In genomic region chr5:52786937-52787599, GRCh38 we compare ENCODE assay signal across 8 cellular contexts. TPM values are rescaled to one million over a fixed set of nuclear protein-coding genes. Genes with fewer than 3 reads are reported as not detected.
DNase-seq lines count a peak whose midpoint lies in the region; ATAC-seq, FAIRE-seq and TF ChIP-seq lines count a peak whose summit lies in the region.

No MANE protein-coding gene starts in this region.

- H4K91ac ChIP-seq in H1 (replicated peaks; ENCODE audit: insufficient read length, low read length) = no peak overlapping the region

- no peak overlapping the region for H4K8ac ChIP-seq in H1 (ENCODE audit: extremely low read depth, insufficient read depth, low read length)

- H3K23ac ChIP-seq in H1 (ENCODE audit: insufficient read length) = no peak overlapping the region

- intact Hi-C loops in naive thymus-derived CD4-positive, alpha-beta T cell (cut with micrococcal nuclease) = loop anchor here (1.0 to 5.0 kb wide), 13 partner anchors 9 to 309 kb away; no protein-coding TSS in a partner anchor

- H2BK12ac ChIP-seq in H1 (ENCODE audit: low read depth, low read length) = no peak overlapping the region

- H3K36me3 ChIP-seq in H1 (ENCODE audit: control insufficient read depth in 2 of 4, insufficient read depth in 4 of 4, low read length in 3 of 4) = 0 out of 8 replicates have a peak, but pooled peaks cover 0 to 3% (median 0%) of the 10 kb centered on the region in 4 experiments
- H3K36me3 ChIP-seq in naive thymus-derived CD4-positive, alpha-beta T cell (ENCODE audit: control insufficient read depth in 2 of 3, insufficient read depth in 3 of 3, low read length in 3 of 3) = no peaks in the 10 kb centered on the region

- no peak overlapping the region for H2BK15ac ChIP-seq in H1 (ENCODE audit: low read length)

- peak overlapping the region; percentile 70 to 96 (median 80); a peak in 7 of 8 replicates for H3K4me3 ChIP-seq in H1 (ENCODE audit: extremely low read depth in 1 of 4, insufficient read depth in 2 of 4, low read depth in 3 of 4, low read length in 4 of 4)
- peak overlapping the region; percentile 71 for H3K4me3 ChIP-seq in naive thymus-derived CD4-positive, alpha-beta T cell (ENCODE audit: low read length)

- peak overlapping the region; percentile 2 for H3K27ac Mint-ChIP-seq in T-helper 1 cell treated with Interleukin-12 subunit alpha and Interleukin-12 subunit beta and Interleukin-4 antibody, amounts not matched to agents 30 μg/mL and 1 μg/mL, for 36 hours
- H3K27ac Mint-ChIP-seq in naive thymus-derived CD4-positive, alpha-beta T cell = peak overlapping the region; percentile 0 to 82 (median 33)

- no peak overlapping the region for H3K18ac ChIP-seq in H1 (ENCODE audit: extremely low read depth, low read length)

- H3K9ac ChIP-seq in H1 (replicated peaks in 1 of 4; ENCODE audit: extremely low read depth in 1 of 4, low read depth in 3 of 4, low read length in 3 of 4) = no peak overlapping the region

- no peaks in the 10 kb centered on the region for H3K9me3 ChIP-seq in H1 (ENCODE audit: insufficient read depth in 2 of 2, low read depth in 1 of 2, low read length in 1 of 2)
- H3K9me3 ChIP-seq in naive thymus-derived CD4-positive, alpha-beta T cell (ENCODE audit: control insufficient read depth in 2 of 3, low read length in 3 of 3) = no peaks in the 10 kb centered on the region

- peak overlapping the region; percentile 81 to 88 for H3K4me2 ChIP-seq in H1 (ENCODE audit: insufficient read depth in 1 of 2, low read depth in 2 of 2, low read length in 2 of 2)

- H2AK5ac ChIP-seq in H1 (ENCODE audit: low read depth, low read length) = no peak overlapping the region

- H3K27me3 Mint-ChIP-seq in T-helper 1 cell treated with Interleukin-12 subunit alpha and Interleukin-12 subunit beta and Interleukin-4 antibody, amounts not matched to agents 30 μg/mL and 1 μg/mL, for 36 hours (ENCODE audit: low read depth) = peaks cover 29% of the 10 kb centered on the region
- peaks cover 0 to 41% (median 3%) of the 10 kb centered on the region in 5 donors for H3K27me3 Mint-ChIP-seq in naive thymus-derived CD4-positive, alpha-beta T cell

- TF ChIP-seq RAD21 in H1 (IDR thresholded peaks at IDR 0.05 in 1 of 2, conservative IDR thresholded peaks at IDR 0.05 in 1 of 2; ENCODE audit: low read depth in 2 of 2, low read length in 2 of 2) = peak; percentile 75 to 80

- no peak overlapping the region for H3K4ac ChIP-seq in H1 (replicated peaks; ENCODE audit: insufficient read length, low read depth, low read length)

- TF ChIP-seq CTCF in GM10266 (IDR thresholded peaks at IDR 0.05; ENCODE audit: control insufficient read depth, insufficient read depth, low read depth, missing control alignments) = peak; percentile 59
- peak; percentile 31 to 58 (median 53); a peak in 3 of 4 replicates for TF ChIP-seq CTCF in H1 (IDR thresholded peaks at IDR 0.05; ENCODE audit: control extremely low read depth in 1 of 3, insufficient read depth in 1 of 3, low read depth in 1 of 3, low read length in 3 of 3)

- H4K20me1 ChIP-seq in H1 (replicated peaks in 1 of 2; ENCODE audit: control insufficient read depth in 1 of 2, insufficient read depth in 2 of 2, low read length in 2 of 2) = no peaks in the 10 kb centered on the region

- H3K23me2 ChIP-seq in H1 (ENCODE audit: low read depth, low read length) = peaks cover 10% of the 10 kb centered on the region; the same call in 1 of the 2 replicates

- no peaks in the 10 kb centered on the region for H3K79me1 ChIP-seq in H1 (ENCODE audit: low read depth, low read length)

- H3K56ac ChIP-seq in H1 (replicated peaks; ENCODE audit: insufficient read length, low read depth, low read length) = no peak overlapping the region

- H3K27ac ChIP-seq in H1 (ENCODE audit: low read depth, low read length) = no peak overlapping the region
- peak overlapping the region; percentile 67 for H3K27ac ChIP-seq in naive thymus-derived CD4-positive, alpha-beta T cell (ENCODE audit: low read depth, low read length)

- no peak for TF ChIP-seq EP300 in H1 (IDR thresholded peaks at IDR 0.05; ENCODE audit: borderline replicate concordance in 1 of 2, low read depth in 2 of 2, low read length in 2 of 2)

- H3K27me3 ChIP-seq in H1 (replicated peaks in 1 of 4; ENCODE audit: control insufficient read depth in 3 of 4, extremely low read depth in 1 of 4, insufficient read depth in 3 of 4, low read length in 3 of 4) = no peaks in the 10 kb centered on the region
- no peaks in the 10 kb centered on the region for H3K27me3 ChIP-seq in naive thymus-derived CD4-positive, alpha-beta T cell (ENCODE audit: control insufficient read depth in 2 of 2, insufficient read depth in 2 of 2, low read length in 2 of 2)

- no peak overlapping the region for H4K5ac ChIP-seq in H1 (ENCODE audit: insufficient read length, low read depth, low read length)

- no peak overlapping the region for H2AFZ ChIP-seq in H1 (ENCODE audit: low read length)

- POLR2A ChIA-PET in H1 (lab: Charles Lee; ENCODE audit: partially characterized antibody) = interaction anchor here (1.1 to 1.7 kb wide), 2 partner anchors 10 to 13 kb away, joined by 3 to 29 read pairs; no protein-coding TSS in a partner anchor
- POLR2A ChIA-PET in naive thymus-derived CD4-positive, alpha-beta T cell (lab: Charles Lee) = interaction anchor here (0.8 to 1.8 kb wide), 5 partner anchors 8 to 75 kb away, joined by 3 to 7 read pairs (median 4); no protein-coding TSS in a partner anchor

- DNase-seq in GM10266 (ENCODE audit: extremely low spot score) (peak; percentile 39), H1 (ENCODE audit: low read depth in 1 of 2, low spot score in 2 of 2) (no peak), NCI-H1417 (lab: John Stamatoyannopoulos, UW) (no peak), SW 1271 (lab: John Stamatoyannopoulos, UW) (no peak)
- peak in 7 of 9 donors; percentile 33 to 68 (median 54) for DNase-seq in naive thymus-derived CD4-positive, alpha-beta T cell

- no peak overlapping the region for H2BK5ac ChIP-seq in H1 (ENCODE audit: low read depth, low read length)

- peaks cover 9% of the 10 kb centered on the region for H3K36me3 Mint-ChIP-seq in T-helper 1 cell treated with Interleukin-12 subunit alpha and Interleukin-12 subunit beta and Interleukin-4 antibody, amounts not matched to agents 30 μg/mL and 1 μg/mL, for 36 hours (ENCODE audit: low read depth)
- peaks cover 0 to 9% (median 0%) of the 10 kb centered on the region in 5 donors for H3K36me3 Mint-ChIP-seq in naive thymus-derived CD4-positive, alpha-beta T cell

- H3K4me1 Mint-ChIP-seq in T-helper 1 cell treated with Interleukin-12 subunit alpha and Interleukin-12 subunit beta and Interleukin-4 antibody, amounts not matched to agents 30 μg/mL and 1 μg/mL, for 36 hours (ENCODE audit: low read depth) = peaks cover 27% of the 10 kb centered on the region
- H3K4me1 Mint-ChIP-seq in naive thymus-derived CD4-positive, alpha-beta T cell = peaks cover 16 to 40% (median 33%) of the 10 kb centered on the region in 7 donors

- peaks cover 0 to 2% (median 0%) of the 10 kb centered on the region in 4 experiments; a peak in 1 of 7 replicates for H3K4me1 ChIP-seq in H1 (replicated peaks in 1 of 4; ENCODE audit: control insufficient read depth in 3 of 4, insufficient read depth in 4 of 4, low read length in 3 of 4)
- peaks cover 0 to 15% of the 10 kb centered on the region in 2 donors for H3K4me1 ChIP-seq in naive thymus-derived CD4-positive, alpha-beta T cell (ENCODE audit: control insufficient read depth in 2 of 2, insufficient read depth in 2 of 2, low read length in 2 of 2)

- H2BK120ac ChIP-seq in H1 (replicated peaks; ENCODE audit: low read depth, low read length) = no peak overlapping the region

- TF ChIP-seq POLR2A in H1 (IDR thresholded peaks at IDR 0.05; ENCODE audit: control extremely low read depth in 1 of 2, low read depth in 2 of 2, low read length in 2 of 2) = no peak

- no peak overlapping the region for H2BK20ac ChIP-seq in H1 (ENCODE audit: low read length)

- no peak overlapping the region for H3K14ac ChIP-seq in H1 (ENCODE audit: insufficient read length)

- no peaks in the 10 kb centered on the region for H3K9me3 Mint-ChIP-seq in T-helper 1 cell treated with Interleukin-12 subunit alpha and Interleukin-12 subunit beta and Interleukin-4 antibody, amounts not matched to agents 30 μg/mL and 1 μg/mL, for 36 hours
- H3K9me3 Mint-ChIP-seq in naive thymus-derived CD4-positive, alpha-beta T cell = no peaks in the 10 kb centered on the region

- CTCF ChIA-PET in H1 (lab: Charles Lee; ENCODE audit: partially characterized antibody) = interaction anchor here (0.6 to 5.1 kb wide), 20 partner anchors 10 to 131 kb away, joined by 3 to 39 read pairs (median 4); no protein-coding TSS in a partner anchor
- CTCF ChIA-PET in naive thymus-derived CD4-positive, alpha-beta T cell (lab: Charles Lee) = interaction anchor here (0.6 to 1.8 kb wide), 10 partner anchors 8 to 128 kb away, joined by 3 to 8 read pairs (median 3); no protein-coding TSS in a partner anchor

- ATAC-seq in HG02759 (IDR thresholded peaks at IDR 0.05; ENCODE audit: unreplicated experiment) (peak; percentile 30), GM21515 (IDR thresholded peaks at IDR 0.05; ENCODE audit: unreplicated experiment) (no peak)
- peak; percentile 68 for ATAC-seq in naive thymus-derived CD4-positive, alpha-beta T cell

- FAIRE-seq in H1 (lab: Jason Lieb, UNC) = peak; percentile 78

- 0 out of 4 replicates have a peak, but pooled peaks cover 0 to 6% of the 10 kb centered on the region in 2 experiments for H3K79me2 ChIP-seq in H1 (ENCODE audit: control insufficient read depth in 1 of 2, insufficient read depth in 2 of 2, low read length in 2 of 2)

- peak overlapping the region; percentile 91 for H3K4me3 Mint-ChIP-seq in T-helper 1 cell treated with Interleukin-12 subunit alpha and Interleukin-12 subunit beta and Interleukin-4 antibody, amounts not matched to agents 30 μg/mL and 1 μg/mL, for 36 hours
- peak overlapping the region; percentile 85 to 95 (median 92) for H3K4me3 Mint-ChIP-seq in naive thymus-derived CD4-positive, alpha-beta T cell

- WGBS in H1 (ENCODE audit: extremely low coverage in 1 of 2, insufficient coverage in 1 of 2, insufficient read length in 1 of 2, insufficient replicate concordance in 2 of 2, low coverage in 1 of 2, low lambda C conversion rate in 2 of 2, missing lambda C conversion rate in 1 of 2), 2 experiments = 18% methylated on average over 7 of the region's 11 CpGs; no CpG with 5 or more reads in 1 of the 2 experiments

RNA-seq across cellular contexts. Expression of gene ITGA1, which starts 0.6 kb away (rescaled TPM):
- 6.6 and 9.0 TPM in 2 replicates for total RNA-seq in H1 (2021; fragmentation: NEBNext Ultra II Directional; extraction: Animal tissue kit (Norgen Biotek cat#: 25700))
- polyA plus RNA-seq in H1 (2011; rRNA removed) = 1.3 and 2.3 TPM in 2 replicates
- polyA plus RNA-seq in H1 (2011; cell fraction: cytosol; rRNA removed) = 2.5 TPM
- 3.4 TPM for polyA plus RNA-seq in H1 (2011; cell fraction: nucleus; rRNA removed)
- polyA plus RNA-seq in H1 (2012, experiment 1 of 2) = 1.8 to 2.6 TPM (median 2.3 TPM) in 4 replicates
- 0.28 TPM for polyA plus RNA-seq in H1 (2012, experiment 2 of 2)
- polyA plus RNA-seq in H1 (2013, experiment 1 of 2) = 6.9 TPM
- polyA plus RNA-seq in H1 (2013, experiment 2 of 2) = 5.2 TPM
- polyA minus RNA-seq in H1 (2011; rRNA and poly(A)+ RNA removed) = 13.9 and 16.0 TPM in 2 replicates
- 3.6 TPM for polyA minus RNA-seq in H1 (2011; cell fraction: cytosol; rRNA and poly(A)+ RNA removed)
- 21.2 TPM for polyA minus RNA-seq in H1 (2011; cell fraction: nucleus; rRNA and poly(A)+ RNA removed)
- total RNA-seq in naive thymus-derived CD4-positive, alpha-beta T cell = 1 to 10 TPM in 4 of 5 experiments, under 1 TPM in 1; 0.92 to 8.7 (median 2.4) TPM
- 1 to 10 TPM; 1.6 to 1.8 TPM for polyA plus RNA-seq in naive thymus-derived CD4-positive, alpha-beta T cell

RNA-seq across cellular contexts. Expression of gene PELO, which starts 0.6 kb away (rescaled TPM):
- 17.0 and 18.5 TPM in 2 replicates for total RNA-seq in H1 (2021; fragmentation: NEBNext Ultra II Directional; extraction: Animal tissue kit (Norgen Biotek cat#: 25700))
- 9.8 and 10.8 TPM in 2 replicates for polyA plus RNA-seq in H1 (2011; rRNA removed)
- polyA plus RNA-seq in H1 (2011; cell fraction: cytosol; rRNA removed) = 11.8 TPM
- polyA plus RNA-seq in H1 (2011; cell fraction: nucleus; rRNA removed) = 10.9 TPM
- 11.1 to 12.4 TPM (median 12.3 TPM) in 4 replicates for polyA plus RNA-seq in H1 (2012, experiment 1 of 2)
- polyA plus RNA-seq in H1 (2012, experiment 2 of 2) = 6.5 TPM
- 9.1 TPM for polyA plus RNA-seq in H1 (2013, experiment 1 of 2)
- 8.4 TPM for polyA plus RNA-seq in H1 (2013, experiment 2 of 2)
- polyA minus RNA-seq in H1 (2011; rRNA and poly(A)+ RNA removed) = 17.5 and 18.0 TPM in 2 replicates
- 11.5 TPM for polyA minus RNA-seq in H1 (2011; cell fraction: cytosol; rRNA and poly(A)+ RNA removed)
- polyA minus RNA-seq in H1 (2011; cell fraction: nucleus; rRNA and poly(A)+ RNA removed) = 20.0 TPM
- total RNA-seq in naive thymus-derived CD4-positive, alpha-beta T cell = 10 to 100 TPM in 2 of 5 experiments, 1 to 10 TPM in 3; 7.7 to 16.8 (median 9.7) TPM
- polyA plus RNA-seq in naive thymus-derived CD4-positive, alpha-beta T cell = 1 to 10 TPM; 4.6 to 6.1 TPM

Comparison
In these comparisons a context has a peak if more than half of its experiments do, and no peak if none do; other contexts are left out.
1. DNase-seq: peak in GM10266 (single experiment) and naive thymus-derived CD4-positive, alpha-beta T cell (7 of 9); none in H1 (0 of 2), NCI-H1417 (0 of 3) and SW 1271 (0 of 2).